Comparison of ENCODE assay signal across 9 cellular contexts in the genomic region with DNA sequence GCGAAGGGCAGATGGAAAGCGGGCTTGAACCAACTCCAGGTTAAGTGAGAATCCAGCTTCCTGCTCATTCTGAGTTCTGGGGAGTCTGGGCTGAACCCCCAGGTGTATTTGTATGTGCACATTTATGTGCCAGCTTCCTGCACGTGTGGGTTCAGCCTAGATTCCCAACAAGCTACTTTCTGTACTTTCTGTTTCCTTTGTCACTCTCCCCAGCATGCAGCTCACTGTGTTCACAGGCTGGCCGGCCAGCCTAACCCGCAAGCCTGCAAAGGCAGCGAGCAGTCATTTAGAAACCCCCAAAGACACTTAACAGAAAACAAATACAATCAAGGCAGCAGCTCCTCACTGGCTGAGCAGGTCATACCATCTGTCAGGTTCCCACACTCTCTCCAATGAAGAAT. TPM values are rescaled to one million over a fixed set of nuclear protein-coding genes. Genes with fewer than 3 reads are reported as not detected.
DNase-seq lines count a peak whose midpoint lies in the region; ATAC-seq and TF ChIP-seq lines count a peak whose summit lies in the region.
"Had no signal": no experiment of that assay in that cellular context is flagged by ENCODE, and none has a peak within 500 bp of the region (broad histone marks: within the 10 kb centered on the region; RNA-seq: fewer than 3 reads in every experiment).

No MANE protein-coding gene starts in this region.

- peak; percentile 84 for ATAC-seq in activated CD4-positive, alpha-beta T cell treated with anti-CD3 and anti-CD28 coated beads for 36 hours
- ATAC-seq in HG03103 (IDR thresholded peaks at IDR 0.05; ENCODE audit: low read depth, unreplicated experiment): peak; percentile 63

- intact Hi-C loops in activated CD4-positive, alpha-beta T cell treated with anti-CD3 and anti-CD28 coated beads for 36 hours (cut with DNase I, micrococcal nuclease): loop anchor here (1.0 to 5.0 kb wide), 5 partner anchors 12 to 82 kb away; no protein-coding TSS in a partner anchor
- intact Hi-C loops in activated T-helper 2 cell treated with anti-CD3 and anti-CD28 coated beads, Interferon-gamma antibody, Interleukin-2, Interleukin-4, amounts not matched to agents 10 μg/mL and 5 μg/mL and 100 μg/mL, durations not matched to agents 14 hours and 24 hours and 36 hours (cut with micrococcal nuclease): loop anchor here (1.0 kb wide), 3 partner anchors 10 to 30 kb away; no protein-coding TSS in a partner anchor
- intact Hi-C loops in stomach (cut with DNase I; ENCODE audit: low total_unique reads): no loop called here

- no peak overlapping the region for H3K4me3 Mint-ChIP-seq in activated CD4-positive, alpha-beta T cell treated with anti-CD3 and anti-CD28 coated beads for 36 hours
- H3K4me3 Mint-ChIP-seq in activated T-helper 2 cell treated with anti-CD3 and anti-CD28 coated beads, Interferon-gamma antibody, Interleukin-2, Interleukin-4, amounts not matched to agents 10 μg/mL and 5 μg/mL and 100 μg/mL, durations not matched to agents 14 hours and 24 hours and 36 hours (ENCODE audit: low read depth): peak overlapping the region; percentile 20

- peaks cover 19% of the 10 kb centered on the region for H3K27me3 Mint-ChIP-seq in activated CD4-positive, alpha-beta T cell treated with anti-CD3 and anti-CD28 coated beads for 36 hours
- peaks cover 16% of the 10 kb centered on the region for H3K27me3 Mint-ChIP-seq in activated T-helper 2 cell treated with anti-CD3 and anti-CD28 coated beads, Interferon-gamma antibody, Interleukin-2, Interleukin-4, amounts not matched to agents 10 μg/mL and 5 μg/mL and 100 μg/mL, durations not matched to agents 14 hours and 24 hours and 36 hours (ENCODE audit: low read depth)

- POLR2A ChIA-PET in activated CD4-positive, alpha-beta T cell treated with anti-CD3 and anti-CD28 coated beads for 36 hours (lab: Charles Lee): interaction anchor here (0.7 to 1.6 kb wide), 8 partner anchors 11 to 55 kb away, joined by 3 to 7 read pairs (median 4); no protein-coding TSS in a partner anchor

- peak overlapping the region; percentile 32 for H3K27ac Mint-ChIP-seq in activated CD4-positive, alpha-beta T cell treated with anti-CD3 and anti-CD28 coated beads for 36 hours
- peak overlapping the region; percentile 49 for H3K27ac Mint-ChIP-seq in activated T-helper 2 cell treated with anti-CD3 and anti-CD28 coated beads, Interferon-gamma antibody, Interleukin-2, Interleukin-4, amounts not matched to agents 10 μg/mL and 5 μg/mL and 100 μg/mL, durations not matched to agents 14 hours and 24 hours and 36 hours

- peaks cover 76% of the 10 kb centered on the region for H3K4me1 Mint-ChIP-seq in activated CD4-positive, alpha-beta T cell treated with anti-CD3 and anti-CD28 coated beads for 36 hours
- peaks cover 82% of the 10 kb centered on the region for H3K4me1 Mint-ChIP-seq in activated T-helper 2 cell treated with anti-CD3 and anti-CD28 coated beads, Interferon-gamma antibody, Interleukin-2, Interleukin-4, amounts not matched to agents 10 μg/mL and 5 μg/mL and 100 μg/mL, durations not matched to agents 14 hours and 24 hours and 36 hours (ENCODE audit: low read depth)

- no peaks in the 10 kb centered on the region for H3K9me3 Mint-ChIP-seq in activated CD4-positive, alpha-beta T cell treated with anti-CD3 and anti-CD28 coated beads for 36 hours (ENCODE audit: low read depth)
- H3K9me3 Mint-ChIP-seq in activated T-helper 2 cell treated with anti-CD3 and anti-CD28 coated beads, Interferon-gamma antibody, Interleukin-2, Interleukin-4, amounts not matched to agents 10 μg/mL and 5 μg/mL and 100 μg/mL, durations not matched to agents 14 hours and 24 hours and 36 hours: no peaks in the 10 kb centered on the region

- 55 to 66% (median 58%) methylated on average over 6 of the region's 6 CpGs for WGBS in stomach, 5 donors

- H3K36me3 Mint-ChIP-seq in activated CD4-positive, alpha-beta T cell treated with anti-CD3 and anti-CD28 coated beads for 36 hours (ENCODE audit: low read depth): no peaks in the 10 kb centered on the region
- no peaks in the 10 kb centered on the region for H3K36me3 Mint-ChIP-seq in activated T-helper 2 cell treated with anti-CD3 and anti-CD28 coated beads, Interferon-gamma antibody, Interleukin-2, Interleukin-4, amounts not matched to agents 10 μg/mL and 5 μg/mL and 100 μg/mL, durations not matched to agents 14 hours and 24 hours and 36 hours (ENCODE audit: low read depth)

- peaks cover 0 to 30% (median 0%) of the 10 kb centered on the region in 4 donors for H3K4me1 ChIP-seq in stomach

- no peak for TF ChIP-seq EP300 in stomach (IDR thresholded peaks at IDR 0.05)

- H3K36me3 ChIP-seq in stomach: no peaks in the 10 kb centered on the region

- CTCF ChIA-PET in activated CD4-positive, alpha-beta T cell treated with anti-CD3 and anti-CD28 coated beads for 36 hours (lab: Charles Lee): interaction anchor here (0.6 to 6.8 kb wide), 19 partner anchors 12 to 1284 kb away, joined by 3 to 37 read pairs (median 4); no protein-coding TSS in a partner anchor

- H3K4me3 ChIP-seq in stomach: peak overlapping the region in 1 of 4 donors; percentile 19

- no peaks in the 10 kb centered on the region for H3K9me3 ChIP-seq in stomach

- TF ChIP-seq POLR2A in stomach (IDR thresholded peaks at IDR 0.05): no peak

- peak overlapping the region in 2 of 5 donors; percentile 51 to 65 for H3K27ac ChIP-seq in stomach
- H3K27ac ChIP-seq: VCaP had no signal

- peaks cover 0 to 14% (median 0%) of the 10 kb centered on the region in 3 donors for H3K27me3 ChIP-seq in stomach

- peak; percentile 85 for DNase-seq in activated CD4-positive, alpha-beta T cell treated with anti-CD3 and anti-CD28 coated beads for 36 hours
- DNase-seq in activated CD4-positive, alpha-beta T cell treated with anti-CD3 and anti-CD28 coated beads, Interleukin-2, amount 50 U/mL, for 4 hours: no peak
- peak; percentile 75 for DNase-seq in activated T-helper 2 cell treated with anti-CD3 and anti-CD28 coated beads, Interferon-gamma antibody, Interleukin-2, Interleukin-4, amounts not matched to agents 10 μg/mL and 5 μg/mL and 100 μg/mL, durations not matched to agents 14 hours and 24 hours and 36 hours (ENCODE audit: low spot score)
- DNase-seq in stomach: peak; percentile 34
- no peak for DNase-seq in dermis blood vessel endothelial cell
- DNase-seq in NCI-H226: no peak
- no peak for DNase-seq in HuH-7 (ENCODE audit: low spot score)

- TF ChIP-seq CTCF in stomach (IDR thresholded peaks at IDR 0.05): no peak

RNA-seq across cellular contexts. Expression of gene IL19, which starts 1.2 kb away (rescaled TPM):
- not detected for total RNA-seq in activated CD4-positive, alpha-beta T cell treated with anti-CD3 and anti-CD28 coated beads for 36 hours
- not detected in 2 replicates for total RNA-seq in activated T-helper 2 cell treated with anti-CD3 and anti-CD28 coated beads, Interferon-gamma antibody, Interleukin-2, Interleukin-4, amounts not matched to agents 10 μg/mL and 5 μg/mL and 100 μg/mL, durations not matched to agents 14 hours and 24 hours and 36 hours
- total RNA-seq in stomach (10 to 100 TPM in 1 of 5 donors, not detected in 4; 25.9 TPM), dermis blood vessel endothelial cell (not detected in 2 replicates)
- polyA plus RNA-seq in stomach: 1 to 10 TPM in 1 of 3 donors, not detected in 2; 3.1 TPM

RNA-seq across cellular contexts. Expression of gene IL10, which starts 3.0 kb away (rescaled TPM):
- 1 to 10 TPM; 1.3 to 1.6 TPM for total RNA-seq in activated CD4-positive, alpha-beta T cell treated with anti-CD3 and anti-CD28 coated beads for 36 hours
- total RNA-seq in activated T-helper 2 cell treated with anti-CD3 and anti-CD28 coated beads, Interferon-gamma antibody, Interleukin-2, Interleukin-4, amounts not matched to agents 10 μg/mL and 5 μg/mL and 100 μg/mL, durations not matched to agents 14 hours and 24 hours and 36 hours: 4.2 and 5.8 TPM in 2 replicates
- 1 to 10 TPM in 1 of 5 donors, under 1 TPM in 2, not detected in 2; 0.29 to 2.8 (median 0.45) TPM for total RNA-seq in stomach
- polyA plus RNA-seq in stomach: 1 to 10 TPM; 1.2 to 7.2 (median 1.9) TPM
- not detected in 2 replicates for total RNA-seq in dermis blood vessel endothelial cell

Comparison
In these comparisons a context has a peak if more than half of its experiments do, and no peak if none do; other contexts are left out.
1. DNase-seq: peak in activated CD4-positive, alpha-beta T cell treated with anti-CD3 and anti-CD28 coated beads for 36 hours (single experiment), activated T-helper 2 cell treated with anti-CD3 and anti-CD28 coated beads, Interferon-gamma antibody, Interleukin-2, Interleukin-4, amounts not matched to agents 10 μg/mL and 5 μg/mL and 100 μg/mL, durations not matched to agents 14 hours and 24 hours and 36 hours (single experiment) and stomach (single experiment); none in activated CD4-positive, alpha-beta T cell treated with anti-CD3 and anti-CD28 coated beads, Interleukin-2, amount 50 U/mL, for 4 hours (0 of 2), dermis blood vessel endothelial cell (single experiment), NCI-H226 (single experiment) and HuH-7 (single experiment).